ENCODE assay signal across 8 cellular contexts in genomic region chr16:89476811-89477261, GRCh38. TPM values are rescaled to one million over a fixed set of nuclear protein-coding genes. Genes with fewer than 3 reads are reported as not detected.
DNase-seq lines count a peak whose midpoint lies in the region; FAIRE-seq and TF ChIP-seq lines count a peak whose summit lies in the region.

No MANE protein-coding gene starts in this region.

- in situ Hi-C loops in transverse colon (cut with MboI; ENCODE audit: low pct_ligation_motif_present in 1 of 4, low pct_unique_long_range_greater_than_20kb in 1 of 4, low sequenced_read_pairs in 3 of 4), result no loop called here

- H3K9me3 Mint-ChIP-seq in H9, result no peaks in the 10 kb centered on the region

- no peak overlapping the region for H3K4me2 ChIP-seq in H9 (ENCODE audit: insufficient read depth, insufficient read length, low read length)
- peak overlapping the region; percentile 39 for H3K4me2 ChIP-seq in OCI-LY1 (ENCODE audit: low read length)
- no peak overlapping the region for H3K4me2 ChIP-seq in hepatocyte

- H3K27ac Mint-ChIP-seq in H9, result peak overlapping the region; percentile 3 to 44 (median 20); a peak in 6 of 7 replicates

- no peak overlapping the region for H4K91ac ChIP-seq in H9 (ENCODE audit: insufficient read length, low read depth, low read length)

- TF ChIP-seq CTCF in H9 (conservative IDR thresholded peaks at IDR 0.05) (no peak), OCI-LY1 (IDR thresholded peaks at IDR 0.05; ENCODE audit: low read length) (no peak), hepatocyte (IDR thresholded peaks at IDR 0.05; ENCODE audit: poor library complexity) (no peak), transverse colon (IDR thresholded peaks at IDR 0.05) (no peak)

- H3K4me3 Mint-ChIP-seq in H9, result no peak overlapping the region

- intact Hi-C loops in transverse colon (cut with DNase I; ENCODE audit: low total_unique reads), result no loop called here

- H3K18ac ChIP-seq in H9 (ENCODE audit: insufficient read length, low read depth, low read length), result no peak overlapping the region

- DNase-seq in GM12892 (ENCODE audit: insufficient read length) (peak; percentile 37), H9 (no peak), hepatocyte (ENCODE audit: low spot score) (no peak), transverse colon (no peak), GF-D8 (lab: John Stamatoyannopoulos, UW) (no peak), DMS114 treated with DMSO at 0.1 percent for 48 hours (lab: John Stamatoyannopoulos, UW; ENCODE audit: unreplicated experiment) (no peak)
- no peak for DNase-seq in stimulated activated CD4-positive, alpha-beta T cell treated with anti-CD3 and anti-CD28 coated beads, Interleukin-2, amount 100 ng/mL, for 24 hours

- H3K9me2 ChIP-seq in OCI-LY1 (ENCODE audit: low read depth, low read length) (no peaks in the 10 kb centered on the region), hepatocyte (replicated peaks; ENCODE audit: insufficient read depth) (no peaks in the 10 kb centered on the region)

- TF ChIP-seq POLR2A in GM12892 (IDR thresholded peaks at IDR 0.05; ENCODE audit: low read depth, low read length) (no peak), transverse colon (IDR thresholded peaks at IDR 0.05) (no peak)

- H3K4me1 Mint-ChIP-seq in H9, result peaks cover 65 to 73% of the 10 kb centered on the region in 2 experiments

- H3K4me1 ChIP-seq in H9 (ENCODE audit: insufficient read depth, low read length) (peaks cover 5% of the 10 kb centered on the region; the same call in 1 of the 2 replicates), OCI-LY1 (ENCODE audit: insufficient read depth, low read length, severe bottlenecking) (peaks cover 55% of the 10 kb centered on the region), hepatocyte (ENCODE audit: insufficient read depth) (peaks cover 51% of the 10 kb centered on the region), transverse colon (peaks cover 35 to 89% (median 64%) of the 10 kb centered on the region in 4 donors)

- no peak overlapping the region for H2BK5ac ChIP-seq in H9 (ENCODE audit: insufficient read length, low read length)

- H3T11ph ChIP-seq in H9 (ENCODE audit: low read length), result no peak overlapping the region

- WGBS in H9 (ENCODE audit: extremely low coverage, insufficient read length, low lambda C conversion rate), result no CpG with 5 or more reads among the region's 10 CpGs
- WGBS in hepatocyte (ENCODE audit: low lambda C conversion rate, missing lambda C conversion rate), result 79% methylated on average over 10 of the region's 10 CpGs
- 80% methylated on average over 3 to 10 of the region's 10 CpGs for WGBS in transverse colon (ENCODE audit: low coverage in 1 of 2), 2 donors

- no peaks in the 10 kb centered on the region for H3K36me3 ChIP-seq in OCI-LY1 (ENCODE audit: insufficient read depth, low read length)
- no peaks in the 10 kb centered on the region for H3K36me3 ChIP-seq in hepatocyte (replicated peaks; ENCODE audit: insufficient read depth, low read depth)
- H3K36me3 ChIP-seq in transverse colon, result no peaks in the 10 kb centered on the region

- no peak overlapping the region for H3K23ac ChIP-seq in H9 (ENCODE audit: insufficient read length, low read depth, low read length)

- H3K9me3 ChIP-seq in H9 (ENCODE audit: control insufficient read depth, low read depth, low read length) (no peaks in the 10 kb centered on the region), OCI-LY1 (ENCODE audit: low read length) (no peaks in the 10 kb centered on the region), hepatocyte (ENCODE audit: low read depth) (no peaks in the 10 kb centered on the region), transverse colon (no peaks in the 10 kb centered on the region)

- H3K27ac ChIP-seq in H9 (ENCODE audit: insufficient read length, low read depth, low read length), result no peak overlapping the region
- H3K27ac ChIP-seq in OCI-LY1 (ENCODE audit: low read depth, low read length, poor library complexity, severe bottlenecking), result peak overlapping the region; percentile 82
- peak overlapping the region; percentile 5 for H3K27ac ChIP-seq in hepatocyte
- no peak overlapping the region for H3K27ac ChIP-seq in transverse colon

- no peak overlapping the region for H2BK12ac ChIP-seq in H9 (ENCODE audit: insufficient read length, low read depth, low read length)

- peaks cover 6% of the 10 kb centered on the region for H3K79me1 ChIP-seq in H9 (ENCODE audit: insufficient read depth, low read depth, low read length, poor library complexity, severe bottlenecking)

- H2AFZ ChIP-seq in H9 (ENCODE audit: low read length) (no peak overlapping the region), OCI-LY1 (ENCODE audit: low read length) (no peak overlapping the region), hepatocyte (no peak overlapping the region)

- no peaks in the 10 kb centered on the region for H3K27me3 ChIP-seq in H9 (ENCODE audit: insufficient read depth, low read length)
- H3K27me3 ChIP-seq in OCI-LY1 (ENCODE audit: insufficient read depth, low read length), result no peaks in the 10 kb centered on the region
- H3K27me3 ChIP-seq in hepatocyte, result no peaks in the 10 kb centered on the region
- H3K27me3 ChIP-seq in transverse colon, result no peaks in the 10 kb centered on the region

- H4K5ac ChIP-seq in H9 (ENCODE audit: insufficient read length, low read depth, low read length), result no peak overlapping the region

- H3K4ac ChIP-seq in H9 (ENCODE audit: low read depth, low read length), result no peak overlapping the region

- H3K56ac ChIP-seq in H9 (ENCODE audit: insufficient read length, low read depth, low read length), result no peak overlapping the region

- no peak overlapping the region for H2BK15ac ChIP-seq in H9 (ENCODE audit: low read depth, low read length)

- no peaks in the 10 kb centered on the region; the same call in 1 of the 2 replicates for H3K27me3 Mint-ChIP-seq in H9 (ENCODE audit: low read depth)

- no peak overlapping the region for H2AK5ac ChIP-seq in H9 (ENCODE audit: insufficient read length, low read length)

- no peak overlapping the region for H3K9ac ChIP-seq in H9 (ENCODE audit: extremely low read depth, insufficient read length, low read length)
- H3K9ac ChIP-seq in OCI-LY1 (ENCODE audit: low read length), result peak overlapping the region; percentile 1; the same call in 1 of the 2 replicates

- no peak for TF ChIP-seq EP300 in transverse colon (IDR thresholded peaks at IDR 0.05; ENCODE audit: low read depth)

- no peak overlapping the region for H2BK20ac ChIP-seq in H9 (ENCODE audit: low read depth, low read length, poor library complexity, severe bottlenecking)

- peak; percentile 51 for FAIRE-seq in GM12892 (lab: Jason Lieb, UNC)

- H3K79me2 ChIP-seq in H9 (ENCODE audit: insufficient read depth, low read length) (peaks cover 88% of the 10 kb centered on the region), OCI-LY1 (ENCODE audit: insufficient read depth, low read length) (peaks cover 94% of the 10 kb centered on the region), hepatocyte (peaks cover 100% of the 10 kb centered on the region)

- no peaks in the 10 kb centered on the region for H3K23me2 ChIP-seq in H9 (ENCODE audit: insufficient read length, low read depth, low read length, poor library complexity, severe bottlenecking)

- H4K20me1 ChIP-seq in H9 (ENCODE audit: control insufficient read depth, insufficient read depth, insufficient read length), result peaks cover 5% of the 10 kb centered on the region
- H4K20me1 ChIP-seq in OCI-LY1 (ENCODE audit: insufficient read depth, low read length), result 0 out of 2 replicates have a peak, but pooled peaks cover 2% of the 10 kb centered on the region
- H4K20me1 ChIP-seq in hepatocyte (ENCODE audit: insufficient read depth, poor library complexity, severe bottlenecking), result peaks cover 100% of the 10 kb centered on the region

- H3K14ac ChIP-seq in H9 (ENCODE audit: insufficient read depth, low read length), result no peak overlapping the region

- H2BK120ac ChIP-seq in H9 (ENCODE audit: low read depth, low read length, poor library complexity, severe bottlenecking), result no peak overlapping the region

- H3K4me3 ChIP-seq in OCI-LY1 (ENCODE audit: low read depth, low read length, poor library complexity, severe bottlenecking), result peak overlapping the region; percentile 8
- H3K4me3 ChIP-seq in hepatocyte, result no peak overlapping the region
- no peak overlapping the region for H3K4me3 ChIP-seq in transverse colon

- no peak overlapping the region for H4K8ac ChIP-seq in H9 (replicated peaks; ENCODE audit: insufficient read length, low read depth, low read length)

- no peaks in the 10 kb centered on the region for H3F3A ChIP-seq in OCI-LY1 (ENCODE audit: insufficient read depth, low read length)

- H3K36me3 Mint-ChIP-seq in H9 (ENCODE audit: insufficient read depth in 1 of 3, low read depth in 3 of 3), result peaks cover 2 to 5% (median 2%) of the 10 kb centered on the region in 3 experiments; a peak in 2 of 7 replicates

RNA-seq across cellular contexts. Expression of gene ANKRD11, which starts 13.5 kb away (rescaled TPM):
- 48.7 TPM for polyA plus RNA-seq in GM12892 (2012; ENCODE audit: missing spikeins)
- total RNA-seq in H9 (2021), result 178 and 181 TPM in 2 replicates
- 48.7 and 50.6 TPM in 2 replicates for total RNA-seq in hepatocyte
- polyA plus RNA-seq in hepatocyte, result 130 and 135 TPM in 2 replicates
- total RNA-seq in transverse colon, result 100 to 1,000 TPM; 109 to 281 (median 142) TPM

RNA-seq across cellular contexts. Expression of gene SPG7, which starts 31.4 kb away (rescaled TPM):
- polyA plus RNA-seq in GM12892 (2012; ENCODE audit: missing spikeins), result 80.0 TPM
- total RNA-seq in H9 (2021) (110 and 119 TPM in 2 replicates), hepatocyte (149 and 222 TPM in 2 replicates), transverse colon (100 to 1,000 TPM; 168 to 408 (median 285) TPM)
- 108 and 130 TPM in 2 replicates for polyA plus RNA-seq in hepatocyte

Comparison
In these comparisons a context has a peak if more than half of its experiments do, and no peak if none do; other contexts are left out.
1. H3K27ac ChIP-seq: peak in OCI-LY1 (single experiment) and hepatocyte (single experiment); none in H9 (single experiment) and transverse colon (0 of 4).